10 cellular contexts compared by ENCODE assay signal in the genomic region with DNA sequence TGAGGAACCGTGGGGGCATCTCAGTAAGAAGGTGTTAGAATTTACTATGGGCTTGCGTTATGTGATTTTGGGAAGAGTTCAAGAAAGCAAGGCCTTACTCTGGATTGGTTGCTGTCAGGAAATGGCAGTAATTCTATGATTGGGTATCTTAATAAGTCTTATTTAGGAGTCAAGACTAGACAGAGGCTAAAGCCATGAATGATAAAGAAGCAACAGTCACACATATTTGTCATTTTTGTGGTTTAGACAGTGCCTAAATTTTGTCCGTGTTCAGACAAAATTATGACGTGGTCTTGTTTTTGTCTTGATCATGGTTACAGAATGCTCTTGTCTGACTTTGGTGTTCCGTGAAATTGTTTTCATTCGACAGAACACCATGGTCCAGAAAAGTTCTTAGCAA. TPM values are rescaled to one million over a fixed set of nuclear protein-coding genes. Genes with fewer than 3 reads are reported as not detected.
A peak's percentile ranks its signal among the peaks of the same experiment; 100 is the strongest.
DNase-seq lines count a peak whose midpoint lies in the region; ATAC-seq and TF ChIP-seq lines count a peak whose summit lies in the region.
"Had no signal": no experiment of that assay in that cellular context is flagged by ENCODE, and none has a peak within 500 bp of the region (broad histone marks: within the 10 kb centered on the region; RNA-seq: fewer than 3 reads in every experiment).

No MANE protein-coding gene starts in this region.

- H3K27ac ChIP-seq in iPS-18a (ENCODE audit: low read length), result no peak overlapping the region
- H3K27ac ChIP-seq: PC-9 had no signal

- H3K36me3 Mint-ChIP-seq in activated CD4-positive, alpha-beta T cell treated with anti-CD3 and anti-CD28 coated beads for 36 hours (ENCODE audit: low read depth), result no peaks in the 10 kb centered on the region
- no peaks in the 10 kb centered on the region for H3K36me3 Mint-ChIP-seq in activated naive CD8-positive, alpha-beta T cell treated with anti-CD3 and anti-CD28 coated beads for 36 hours

- H3K4me3 Mint-ChIP-seq in activated CD4-positive, alpha-beta T cell treated with anti-CD3 and anti-CD28 coated beads for 36 hours, result peak overlapping the region; percentile 84
- peak overlapping the region; percentile 94 for H3K4me3 Mint-ChIP-seq in activated naive CD8-positive, alpha-beta T cell treated with anti-CD3 and anti-CD28 coated beads for 36 hours

- H3K4me1 Mint-ChIP-seq in activated CD4-positive, alpha-beta T cell treated with anti-CD3 and anti-CD28 coated beads for 36 hours, result peaks cover 23% of the 10 kb centered on the region
- peaks cover 26% of the 10 kb centered on the region for H3K4me1 Mint-ChIP-seq in activated naive CD8-positive, alpha-beta T cell treated with anti-CD3 and anti-CD28 coated beads for 36 hours

- DNase-seq in activated CD4-positive, alpha-beta T cell treated with anti-CD3 and anti-CD28 coated beads for 36 hours, result no peak
- DNase-seq in activated CD4-positive, alpha-beta T cell treated with anti-CD3 and anti-CD28 coated beads, Interleukin-2, amount 50 U/mL, for 48 hours, result no peak
- DNase-seq in activated naive CD8-positive, alpha-beta T cell treated with anti-CD3 and anti-CD28 coated beads for 36 hours, result no peak
- DNase-seq in superior temporal gyrus (ENCODE audit: extremely low spot score) (peak; percentile 40), HEK293T (ENCODE audit: extremely low spot score) (no peak), H4 (ENCODE audit: low spot score) (no peak), NCI-H1417 (lab: John Stamatoyannopoulos, UW) (no peak)

- H3K9me3 Mint-ChIP-seq in activated CD4-positive, alpha-beta T cell treated with anti-CD3 and anti-CD28 coated beads for 36 hours (ENCODE audit: low read depth), result no peaks in the 10 kb centered on the region
- H3K9me3 Mint-ChIP-seq in activated naive CD8-positive, alpha-beta T cell treated with anti-CD3 and anti-CD28 coated beads for 36 hours, result no peaks in the 10 kb centered on the region

- POLR2A ChIA-PET in activated CD4-positive, alpha-beta T cell treated with anti-CD3 and anti-CD28 coated beads for 36 hours (lab: Charles Lee), result no interaction called here
- POLR2A ChIA-PET in HEK293T (lab: Yijun Ruan, JAX), result interaction anchor here (1.2 kb wide), 1 partner anchor 61 kb away, joined by 3 read pairs; the partner anchor contains the start of gene POMP

- H3K4me3 ChIP-seq in iPS-18a (ENCODE audit: low read length), result peak overlapping the region; percentile 82
- H3K4me3 ChIP-seq: PC-9 had no signal

- CTCF ChIA-PET in activated CD4-positive, alpha-beta T cell treated with anti-CD3 and anti-CD28 coated beads for 36 hours (lab: Charles Lee), result interaction anchor here (0.5 to 1.3 kb wide), 2 partner anchors 19 to 345 kb away, joined by 3 to 4 read pairs; no protein-coding TSS in a partner anchor
- CTCF ChIA-PET in HEK293T (lab: Yijun Ruan, JAX), result interaction anchor here (1.0 kb wide), 1 partner anchor 149 kb away, joined by 4 read pairs; no protein-coding TSS in a partner anchor

- peaks cover 3% of the 10 kb centered on the region for H3K4me1 ChIP-seq in iPS-18a (ENCODE audit: control insufficient read depth, low read depth, low read length)

- intact Hi-C loops in activated CD4-positive, alpha-beta T cell treated with anti-CD3 and anti-CD28 coated beads for 36 hours (cut with DNase I, micrococcal nuclease), result loop anchor here (2.0 to 10.0 kb wide), 4 partner anchors 61 to 1585 kb away; partner anchors contain the start of genes PAN3 (in 2 of the 2), POMP (in 1 of the 2) and RPL21 (in 1 of the 2)

- peak overlapping the region; percentile 94 for H3K27ac Mint-ChIP-seq in activated CD4-positive, alpha-beta T cell treated with anti-CD3 and anti-CD28 coated beads for 36 hours
- H3K27ac Mint-ChIP-seq in activated naive CD8-positive, alpha-beta T cell treated with anti-CD3 and anti-CD28 coated beads for 36 hours, result peak overlapping the region; percentile 96

- ATAC-seq in activated CD4-positive, alpha-beta T cell treated with anti-CD3 and anti-CD28 coated beads for 36 hours, result no peak

- no peaks in the 10 kb centered on the region for H3K36me3 ChIP-seq in iPS-18a (ENCODE audit: control insufficient read depth, low read depth, low read length)
- H3K36me3 ChIP-seq: HAP-1 had no signal

- H3K9me3 ChIP-seq in iPS-18a (ENCODE audit: control insufficient read depth, low read depth, low read length), result no peaks in the 10 kb centered on the region
- H3K9me3 ChIP-seq: HAP-1 had no signal

- H3K9ac ChIP-seq in iPS-18a (ENCODE audit: low read length), result no peak overlapping the region

- H3K27me3 Mint-ChIP-seq in activated CD4-positive, alpha-beta T cell treated with anti-CD3 and anti-CD28 coated beads for 36 hours, result no peaks in the 10 kb centered on the region
- no peaks in the 10 kb centered on the region for H3K27me3 Mint-ChIP-seq in activated naive CD8-positive, alpha-beta T cell treated with anti-CD3 and anti-CD28 coated beads for 36 hours

- H3K27me3 ChIP-seq in iPS-18a (ENCODE audit: control insufficient read depth, insufficient read depth, low read length), result peaks cover 33% of the 10 kb centered on the region

TF ChIP-seq in HEK293T, 16 proteins besides CTCF, POLR2A, EP300 and RAD21:
- TF ChIP-seq FOXA1 (IDR thresholded peaks at IDR 0.05) (no peak), LEF1 (IDR thresholded peaks at IDR 0.05; ENCODE audit: borderline replicate concordance) (no peak), ZNF384 (IDR thresholded peaks at IDR 0.05) (no peak), TARDBP (IDR thresholded peaks at IDR 0.05) (no peak), CTBP1 (IDR thresholded peaks at IDR 0.05; ENCODE audit: borderline replicate concordance) (no peak), BHLHE40 (IDR thresholded peaks at IDR 0.05; ENCODE audit: borderline replicate concordance) (no peak), SP1 (IDR thresholded peaks at IDR 0.05) (no peak), ARNT (IDR thresholded peaks at IDR 0.05) (no peak), FOXK2 (IDR thresholded peaks at IDR 0.05) (no peak), NFRKB (IDR thresholded peaks at IDR 0.05) (no peak), L3MBTL2 (conservative IDR thresholded peaks at IDR 0.05) (no peak), FOXM1 (IDR thresholded peaks at IDR 0.05; ENCODE audit: borderline replicate concordance) (no peak), SUZ12 (IDR thresholded peaks at IDR 0.05) (no peak), HDGF (IDR thresholded peaks at IDR 0.05; ENCODE audit: borderline replicate concordance) (no peak), ELF4 (IDR thresholded peaks at IDR 0.05) (no peak)
- TF ChIP-seq, protein P1, sequence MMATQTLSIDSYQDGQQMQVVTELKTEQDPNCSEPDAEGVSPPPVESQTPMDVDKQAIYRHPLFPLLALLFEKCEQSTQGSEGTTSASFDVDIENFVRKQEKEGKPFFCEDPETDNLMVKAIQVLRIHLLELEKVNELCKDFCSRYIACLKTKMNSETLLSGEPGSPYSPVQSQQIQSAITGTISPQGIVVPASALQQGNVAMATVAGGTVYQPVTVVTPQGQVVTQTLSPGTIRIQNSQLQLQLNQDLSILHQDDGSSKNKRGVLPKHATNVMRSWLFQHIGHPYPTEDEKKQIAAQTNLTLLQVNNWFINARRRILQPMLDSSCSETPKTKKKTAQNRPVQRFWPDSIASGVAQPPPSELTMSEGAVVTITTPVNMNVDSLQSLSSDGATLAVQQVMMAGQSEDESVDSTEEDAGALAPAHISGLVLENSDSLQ (IDR thresholded peaks at IDR 0.05), result no peak

RNA-seq across cellular contexts. Expression of gene SLC46A3, which starts 0.9 kb away (rescaled TPM):
- 1 to 10 TPM; 2.8 to 3.2 TPM for total RNA-seq in activated CD4-positive, alpha-beta T cell treated with anti-CD3 and anti-CD28 coated beads for 36 hours
- 1 to 10 TPM; 2.6 to 3.2 TPM for total RNA-seq in activated naive CD8-positive, alpha-beta T cell treated with anti-CD3 and anti-CD28 coated beads for 36 hours
- total RNA-seq in H4 (2014; rRNA removed; shearing (Covaris generic)), result 1.4 and 2.5 TPM in 2 replicates
